8 cellular contexts compared by ENCODE assay signal in the genomic region with DNA sequence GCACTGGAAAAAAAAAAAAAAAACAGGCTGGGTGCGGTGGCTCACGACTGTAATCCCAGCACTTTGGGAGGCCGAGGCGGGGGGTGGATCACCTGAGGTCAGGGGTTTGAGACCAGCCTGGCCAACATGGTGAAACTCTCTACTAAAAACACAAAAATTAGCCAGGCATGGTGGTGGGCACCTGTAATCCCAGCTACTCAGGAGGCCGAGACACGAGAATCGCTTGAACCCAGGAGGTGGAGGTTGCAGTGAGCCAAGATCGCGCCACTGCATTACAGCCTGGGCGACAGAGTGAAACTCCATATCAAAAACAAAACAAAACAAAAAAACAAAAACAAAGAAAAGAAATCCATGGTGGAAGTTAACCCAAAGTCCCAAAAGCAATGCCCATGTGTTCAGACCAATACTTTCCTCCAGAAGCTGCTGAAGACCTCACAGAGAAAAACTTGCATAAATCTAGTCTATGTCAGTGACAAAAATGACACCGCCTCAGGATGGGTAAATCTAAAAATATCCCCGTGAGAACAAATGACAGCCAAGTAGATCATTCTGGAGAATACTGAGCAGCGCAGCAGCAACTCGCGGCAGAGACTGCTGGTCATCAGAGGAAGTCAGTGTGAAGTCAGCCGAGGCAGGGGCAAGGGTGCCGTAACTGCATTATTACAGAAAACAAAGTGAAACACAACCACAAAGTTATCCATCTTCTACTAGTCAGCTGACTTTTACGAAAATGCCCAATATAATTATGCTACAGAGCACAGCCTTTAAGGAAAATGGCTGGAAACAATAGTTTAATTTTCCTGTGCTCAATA. TPM values are rescaled to one million over a fixed set of nuclear protein-coding genes. Genes with fewer than 3 reads are reported as not detected.
DNase-seq lines count a peak whose midpoint lies in the region; ATAC-seq, FAIRE-seq and TF ChIP-seq lines count a peak whose summit lies in the region.

No MANE protein-coding gene starts in this region.

- no peaks in the 10 kb centered on the region for H3K27me3 Mint-ChIP-seq in astrocyte (ENCODE audit: low read depth, unreplicated experiment)

- H3K4me3 ChIP-seq in astrocyte (ENCODE audit: insufficient read depth, low read depth, low read length) = no peak overlapping the region
- H3K4me3 ChIP-seq in PC-3 (ENCODE audit: low read length) = no peak overlapping the region
- no peak overlapping the region for H3K4me3 ChIP-seq in A673 (ENCODE audit: low read depth, low read length, poor library complexity, severe bottlenecking)

- H4K20me1 ChIP-seq in astrocyte (ENCODE audit: insufficient read depth, low read length) (peaks cover 29% of the 10 kb centered on the region), PC-3 (ENCODE audit: low read length) (no peaks in the 10 kb centered on the region)

- H3K36me3 Mint-ChIP-seq in astrocyte (ENCODE audit: low read depth, unreplicated experiment) = no peaks in the 10 kb centered on the region

- no peaks in the 10 kb centered on the region for H3K27me3 ChIP-seq in astrocyte (ENCODE audit: insufficient read depth, low read length)
- H3K27me3 ChIP-seq in PC-3 (ENCODE audit: low read length) = no peaks in the 10 kb centered on the region
- H3K27me3 ChIP-seq in A673 (replicated peaks; ENCODE audit: insufficient read depth, low read depth, low read length, poor library complexity) = no peaks in the 10 kb centered on the region

- TF ChIP-seq POLR2A in GM18505 (IDR thresholded peaks at IDR 0.05; ENCODE audit: borderline replicate concordance, extremely low read depth, insufficient read depth, insufficient read length) = peak; percentile 69

- no peak overlapping the region for H3K27ac Mint-ChIP-seq in astrocyte (ENCODE audit: unreplicated experiment)

- no peaks in the 10 kb centered on the region for H3K9me2 ChIP-seq in PC-3 (replicated peaks; ENCODE audit: low read length)

- H3F3A ChIP-seq in PC-3 (ENCODE audit: low read length, unreplicated experiment) = no peaks in the 10 kb centered on the region

- intact Hi-C loops in PC-3 (cut with micrococcal nuclease) = no loop called here
- intact Hi-C loops in A673 (cut with micrococcal nuclease; ENCODE audit: unreplicated experiment) = no loop called here

- CTCF ChIA-PET in PC-3 (lab: Charles Lee) = no interaction called here
- CTCF ChIA-PET in A673 (lab: Charles Lee) = no interaction called here

- BruUV-seq in PC-3 (replicated peaks; lab: Mats Ljungman, UMichigan) = no TSS peak
- no TSS peak for BruUV-seq in A673 (replicated peaks; lab: Mats Ljungman, UMichigan)

- no peaks in the 10 kb centered on the region for H3K9me3 Mint-ChIP-seq in astrocyte (ENCODE audit: unreplicated experiment)

- H2AFZ ChIP-seq in astrocyte (ENCODE audit: low read depth, low read length) = no peak overlapping the region
- H2AFZ ChIP-seq in PC-3 (ENCODE audit: low read length) = no peak overlapping the region

- no peak overlapping the region for H3K4me3 Mint-ChIP-seq in astrocyte (ENCODE audit: unreplicated experiment)

- no peaks in the 10 kb centered on the region for H3K9me3 ChIP-seq in astrocyte (ENCODE audit: insufficient read depth, low read depth, low read length)
- H3K9me3 ChIP-seq in PC-3 (ENCODE audit: low read length) = no peaks in the 10 kb centered on the region
- H3K9me3 ChIP-seq in A673 (ENCODE audit: low read depth, low read length, poor library complexity, severe bottlenecking) = no peaks in the 10 kb centered on the region

- DNase-seq in SKM-1 treated with dmso at 0.1 percent for 144 hours (lab: John Stamatoyannopoulos, UW; ENCODE audit: unreplicated experiment) (peak; percentile 70), astrocyte (ENCODE audit: low read depth) (no peak), medulla oblongata (ENCODE audit: extremely low spot score) (peak; percentile 77), PC-3 (no peak), A673 (ENCODE audit: low spot score) (no peak)

- H3K79me2 ChIP-seq in astrocyte (ENCODE audit: insufficient read depth, low read length) (peaks cover 43% of the 10 kb centered on the region), PC-3 (ENCODE audit: low read length) (0 out of 2 replicates have a peak, but pooled peaks cover under 1% of the 10 kb centered on the region)

- ATAC-seq in GM18505 (IDR thresholded peaks at IDR 0.05; ENCODE audit: unreplicated experiment) (peak; percentile 80), HG02840 (IDR thresholded peaks at IDR 0.05; ENCODE audit: low FRiP score, unreplicated experiment) (peak; percentile 61), PC-3 (no peak)

- H3K4me1 ChIP-seq in astrocyte (ENCODE audit: insufficient read depth, low read length) (no peaks in the 10 kb centered on the region), PC-3 (ENCODE audit: insufficient read depth, low read length) (no peaks in the 10 kb centered on the region), A673 (ENCODE audit: insufficient read depth, low read length, poor library complexity, severe bottlenecking) (peaks cover 37% of the 10 kb centered on the region)

- no peak for FAIRE-seq in astrocyte (lab: Jason Lieb, UNC)

- TF ChIP-seq CTCF in astrocyte (IDR thresholded peaks at IDR 0.05; ENCODE audit: insufficient read depth, low read depth, low read length) (no peak), PC-3 (conservative IDR thresholded peaks at IDR 0.05; ENCODE audit: low read depth, low read length) (no peak), A673 (conservative IDR thresholded peaks at IDR 0.05; ENCODE audit: low read depth, low read length) (no peak)

- no peak overlapping the region for H3K27ac ChIP-seq in astrocyte (ENCODE audit: low read depth, low read length)
- peak overlapping the region; percentile 41 for H3K27ac ChIP-seq in temporal lobe (ENCODE audit: low read depth, low read length)
- no peak overlapping the region for H3K27ac ChIP-seq in PC-3 (ENCODE audit: low read length)
- no peak overlapping the region for H3K27ac ChIP-seq in A673 (ENCODE audit: low read depth, low read length, poor library complexity, severe bottlenecking)

- H3K4me1 Mint-ChIP-seq in astrocyte (ENCODE audit: low read depth, unreplicated experiment) = peaks cover 17% of the 10 kb centered on the region

- H3K4me2 ChIP-seq in astrocyte (ENCODE audit: low read length) = peak overlapping the region; percentile 37
- no peak overlapping the region for H3K4me2 ChIP-seq in PC-3 (ENCODE audit: low read length)

- H3K9ac ChIP-seq in astrocyte (ENCODE audit: low read length) = peak overlapping the region; percentile 4
- no peak overlapping the region for H3K9ac ChIP-seq in PC-3 (ENCODE audit: low read length)

- POLR2A ChIA-PET in PC-3 (lab: Charles Lee; ENCODE audit: unreplicated experiment) (no interaction called here), A673 (lab: Charles Lee; ENCODE audit: low non-redundant PET) (no interaction called here)

- H3K36me3 ChIP-seq in astrocyte (ENCODE audit: insufficient read depth, low read length) (no peaks in the 10 kb centered on the region), PC-3 (ENCODE audit: low read depth, low read length) (no peaks in the 10 kb centered on the region), A673 (ENCODE audit: insufficient read depth, low read length, poor library complexity, severe bottlenecking) (no peaks in the 10 kb centered on the region)

RNA-seq across cellular contexts. Expression of gene LPIN2, which starts 41.0 kb away (rescaled TPM):
- total RNA-seq in astrocyte = 14.6 and 16.5 TPM in 2 replicates
- total RNA-seq in temporal lobe = 40.1 TPM
- 9.8 and 10.7 TPM in 2 replicates for total RNA-seq in PC-3 (2014; rRNA removed)
- 22.5 and 24.0 TPM in 2 replicates for total RNA-seq in A673 (2021)

Comparison
In these comparisons a context has a peak if more than half of its experiments do, and no peak if none do; other contexts are left out.
1. DNase-seq: peak in SKM-1 treated with dmso at 0.1 percent for 144 hours (single experiment) and medulla oblongata (single experiment); none in astrocyte (single experiment), PC-3 (single experiment) and A673 (single experiment).